11 cellular contexts compared by ENCODE assay signal in the genomic region with DNA sequence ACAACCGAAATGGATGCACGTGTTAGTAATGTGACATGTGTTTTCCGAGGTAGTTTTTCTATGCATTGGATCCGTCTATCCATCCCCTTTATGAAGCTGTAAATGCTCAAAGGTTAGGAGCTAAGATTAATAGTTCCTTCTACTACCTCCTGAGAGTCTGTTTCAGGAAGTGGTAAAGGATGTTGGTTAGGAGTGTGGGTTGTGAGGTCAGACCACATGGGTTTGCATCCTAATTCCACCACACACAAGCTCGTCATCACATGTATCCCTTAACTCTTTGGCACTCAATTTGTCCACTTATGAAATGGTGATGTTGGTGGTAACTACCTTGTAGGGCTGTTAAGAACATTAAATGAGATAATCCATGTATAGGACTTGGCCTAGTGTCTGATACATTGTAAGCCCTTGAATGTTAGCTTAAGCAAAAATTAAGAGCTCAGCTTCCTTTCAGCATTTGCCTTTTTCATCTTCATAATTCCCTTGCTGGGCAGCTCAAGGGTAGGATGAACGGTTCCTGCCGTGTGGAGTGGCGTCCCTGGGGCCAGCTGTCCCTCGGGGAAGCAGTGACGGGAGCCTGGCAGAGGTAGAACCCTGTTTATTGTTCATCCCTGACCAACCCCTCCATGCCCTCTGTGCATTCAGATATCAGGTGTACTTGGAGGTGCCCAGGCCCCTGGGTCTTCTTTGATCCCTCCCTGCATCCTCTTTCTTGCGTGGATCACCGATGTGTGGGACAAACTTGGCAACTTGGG. TPM values are rescaled to one million over a fixed set of nuclear protein-coding genes. Genes with fewer than 3 reads are reported as not detected.
DNase-seq lines count a peak whose midpoint lies in the region; ATAC-seq and TF ChIP-seq lines count a peak whose summit lies in the region.
"Had no signal": no experiment of that assay in that cellular context is flagged by ENCODE, and none has a peak within 500 bp of the region (broad histone marks: within the 10 kb centered on the region; RNA-seq: fewer than 3 reads in every experiment).

No MANE protein-coding gene starts in this region.

- H3K4me3 ChIP-seq in cardiac fibroblast (replicated peaks in 1 of 2; ENCODE audit: low read depth in 2 of 2, low read length in 2 of 2) (no peak overlapping the region), Karpas-422 (ENCODE audit: low read length) (no peak overlapping the region)

- no peaks in the 10 kb centered on the region for H3K9me3 ChIP-seq in Karpas-422 (ENCODE audit: low read length)

- no peaks in the 10 kb centered on the region for H4K20me1 ChIP-seq in Karpas-422 (ENCODE audit: insufficient read depth, low read depth, low read length)

- H3K79me2 ChIP-seq in Karpas-422 (ENCODE audit: low read length), result no peaks in the 10 kb centered on the region

- H3K36me3 Mint-ChIP-seq in activated naive CD4-positive, alpha-beta T cell treated with anti-CD3 and anti-CD28 coated beads, Interleukin-2, amount 50 U/mL, for 72 hours, result peaks cover 13 to 15% of the 10 kb centered on the region in 2 donors

- H3K9ac ChIP-seq in Karpas-422 (ENCODE audit: low read length), result no peak overlapping the region

- no peak for TF ChIP-seq CTCF in cardiac fibroblast (IDR thresholded peaks at IDR 0.05; ENCODE audit: low read depth, low read length)

- peaks cover 11 to 14% of the 10 kb centered on the region in 2 donors for H3K9me3 Mint-ChIP-seq in activated naive CD4-positive, alpha-beta T cell treated with anti-CD3 and anti-CD28 coated beads, Interleukin-2, amount 50 U/mL, for 72 hours

- H3K36me3 ChIP-seq in Karpas-422 (ENCODE audit: insufficient read depth, low read length), result no peaks in the 10 kb centered on the region

- H3K9me2 ChIP-seq in Karpas-422 (replicated peaks; ENCODE audit: insufficient read depth, low read length), result no peaks in the 10 kb centered on the region

- peak; percentile 47 to 86 for ATAC-seq in activated naive CD4-positive, alpha-beta T cell treated with anti-CD3 and anti-CD28 coated beads, Interleukin-2, amount 50 U/mL, for 72 hours

- no peak overlapping the region for H2AFZ ChIP-seq in Karpas-422 (ENCODE audit: low read length)

- H3K4me2 ChIP-seq in Karpas-422 (ENCODE audit: low read depth, low read length, poor library complexity, severe bottlenecking), result no peak overlapping the region

- no peaks in the 10 kb centered on the region for H3K4me1 ChIP-seq in Karpas-422 (ENCODE audit: low read length)

- H3K27ac ChIP-seq in Karpas-422 (ENCODE audit: low read length), result no peak overlapping the region
- H3K27ac ChIP-seq: C4-2B had no signal

- H3K27me3 ChIP-seq in Karpas-422 (ENCODE audit: low read length), result no peaks in the 10 kb centered on the region

- no peak for DNase-seq in activated naive CD4-positive, alpha-beta T cell treated with anti-CD3 and anti-CD28 coated beads, Interleukin-2, amount 50 U/mL, for 72 hours (ENCODE audit: low spot score in 2 of 2)
- DNase-seq in activated naive CD4-positive, alpha-beta T cell (lab: John Stamatoyannopoulos, UW), result no peak
- DNase-seq in NOMO-1 treated with DMSO at 0.1 percent for 48 hours (lab: John Stamatoyannopoulos, UW; ENCODE audit: unreplicated experiment) (peak; percentile 60), cardiac fibroblast (ENCODE audit: low read depth in 2 of 2) (peak; percentile 63 to 77), NCI-H1694 treated with DMSO at 0.1 percent for 48 hours (lab: John Stamatoyannopoulos, UW) (no peak), Karpas-422 (no peak), GM19240 (ENCODE audit: insufficient read length, low spot score) (no peak)
- DNase-seq in stimulated activated CD8-positive, alpha-beta memory T cell treated with anti-CD3 and anti-CD28 coated beads, Interleukin-4, amount 100 ng/mL, for 48 hours, result peak; percentile 40
- DNase-seq: activated CD8-positive, alpha-beta memory T cell treated with anti-CD3 and anti-CD28 coated beads, Interleukin-2, amount 50 U/mL, for 48 hours; NK-92 treated with Interleukin-12 subunit alpha and Interleukin-12 subunit beta, amount 100 ng/mL, for 24 hours had no signal

- H3K27ac Mint-ChIP-seq in activated naive CD4-positive, alpha-beta T cell treated with anti-CD3 and anti-CD28 coated beads, Interleukin-2, amount 50 U/mL, for 72 hours, result peak overlapping the region in 1 of 2 donors; percentile 62

RNA-seq across cellular contexts. Expression of gene TSPAN9, which starts 52.3 kb away (rescaled TPM):
- total RNA-seq in activated naive CD4-positive, alpha-beta T cell treated with anti-CD3 and anti-CD28 coated beads, Interleukin-2, amount 50 U/mL, for 72 hours, result under 1 TPM; 0.50 to 0.97 TPM
- 0.25 and 2.0 TPM in 2 replicates for total RNA-seq in Karpas-422 (2014; rRNA removed; shearing (Covaris generic); ENCODE audit: low replicate concordance)

Comparison
In these comparisons a context has a peak if more than half of its experiments do, and no peak if none do; other contexts are left out.
1. DNase-seq: peak in NOMO-1 treated with DMSO at 0.1 percent for 48 hours (single experiment), cardiac fibroblast (2 of 2) and stimulated activated CD8-positive, alpha-beta memory T cell treated with anti-CD3 and anti-CD28 coated beads, Interleukin-4, amount 100 ng/mL, for 48 hours (single experiment); none in activated naive CD4-positive, alpha-beta T cell treated with anti-CD3 and anti-CD28 coated beads, Interleukin-2, amount 50 U/mL, for 72 hours (0 of 2), activated naive CD4-positive, alpha-beta T cell (0 of 4), NCI-H1694 treated with DMSO at 0.1 percent for 48 hours (single experiment), Karpas-422 (single experiment) and GM19240 (single experiment).